Comparison of ENCODE assay signal across 2 cellular contexts in genomic region chr4:28462766-28463165, GRCh38.
TF ChIP-seq lines count a peak whose summit lies in the region.

No MANE protein-coding gene starts in this region.

TF ChIP-seq in H1, 55 proteins besides CTCF, POLR2A, EP300 and RAD21:
- TF ChIP-seq CHD1 (IDR thresholded peaks at IDR 0.05; ENCODE audit: low read depth, low read length), result no peak
- no peak for TF ChIP-seq HDAC6 (IDR thresholded peaks at IDR 0.05; ENCODE audit: low read depth, low read length)
- TF ChIP-seq JUND (IDR thresholded peaks at IDR 0.05; ENCODE audit: low read length), result no peak
- no peak for TF ChIP-seq EGR1 (IDR thresholded peaks at IDR 0.05; ENCODE audit: borderline replicate concordance, low read depth, low read length)
- no peak for TF ChIP-seq TEAD4 (IDR thresholded peaks at IDR 0.05; ENCODE audit: low read depth, low read length)
- TF ChIP-seq KDM4A (IDR thresholded peaks at IDR 0.05; ENCODE audit: low read depth, low read length, severe bottlenecking), result no peak
- no peak for TF ChIP-seq POLR2AphosphoS5 (IDR thresholded peaks at IDR 0.05; ENCODE audit: low read depth, low read length)
- TF ChIP-seq BACH1 (IDR thresholded peaks at IDR 0.05; ENCODE audit: low read length), result no peak
- no peak for TF ChIP-seq YY1 (IDR thresholded peaks at IDR 0.05; ENCODE audit: low read depth, low read length)
- TF ChIP-seq SIN3A (conservative IDR thresholded peaks at IDR 0.05 in 1 of 2, IDR thresholded peaks at IDR 0.05 in 1 of 2; ENCODE audit: low read depth in 1 of 2, low read length in 2 of 2), result no peak
- no peak for TF ChIP-seq SIRT6 (IDR thresholded peaks at IDR 0.05; ENCODE audit: low read length)
- no peak for TF ChIP-seq MAFK (IDR thresholded peaks at IDR 0.05; ENCODE audit: low read depth, low read length)
- TF ChIP-seq, protein P1, sequence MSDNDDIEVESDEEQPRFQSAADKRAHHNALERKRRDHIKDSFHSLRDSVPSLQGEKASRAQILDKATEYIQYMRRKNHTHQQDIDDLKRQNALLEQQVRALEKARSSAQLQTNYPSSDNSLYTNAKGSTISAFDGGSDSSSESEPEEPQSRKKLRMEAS (IDR thresholded peaks at IDR 0.05), result no peak
- TF ChIP-seq KDM5A (IDR thresholded peaks at IDR 0.05; ENCODE audit: low read length), result no peak
- no peak for TF ChIP-seq SP1 (IDR thresholded peaks at IDR 0.05; ENCODE audit: low read depth, low read length)

TF ChIP-seq in neural cell, 6 proteins besides CTCF, POLR2A, EP300 and RAD21:
- TF ChIP-seq SMC3 (conservative IDR thresholded peaks at IDR 0.05; ENCODE audit: poor library complexity) (peak; percentile 40), POLR2AphosphoS5 (IDR thresholded peaks at IDR 0.05) (no peak), EZH2 (IDR thresholded peaks at IDR 0.05; ENCODE audit: borderline replicate concordance, insufficient read depth, low read length, poor library complexity, severe bottlenecking) (no peak)
